Comparison of ENCODE assay signal across 26 cellular contexts in the genomic region with DNA sequence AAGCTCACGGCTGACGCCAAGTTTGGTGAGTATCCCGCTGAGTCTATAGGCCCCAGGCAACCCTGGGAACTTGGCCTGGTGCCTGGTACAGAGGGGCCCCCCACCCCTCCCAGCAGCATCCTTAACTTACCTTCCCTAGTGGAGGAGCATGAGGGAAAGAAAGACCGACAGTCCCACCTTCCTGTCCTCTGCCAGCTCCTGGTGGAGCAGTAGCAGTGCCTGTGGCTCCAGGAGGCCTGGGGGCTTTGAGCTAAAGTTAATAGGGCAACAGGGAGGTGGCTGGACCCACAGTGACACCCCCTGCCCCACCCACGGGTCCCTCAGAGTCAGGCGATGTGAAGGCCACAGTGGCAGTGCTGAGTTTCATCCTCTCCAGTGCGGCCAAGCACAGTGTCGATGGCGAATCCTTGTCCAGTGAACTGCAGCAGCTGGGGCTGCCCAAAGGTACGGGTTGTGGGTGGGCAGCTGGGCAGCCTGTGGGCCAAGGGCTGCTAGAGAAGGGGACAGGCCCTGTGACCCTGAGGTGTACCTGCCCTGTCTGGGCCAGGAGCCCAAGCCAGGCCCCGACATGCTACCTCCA. TPM values are rescaled to one million over a fixed set of nuclear protein-coding genes. Genes with fewer than 3 reads are reported as not detected.
"Had no signal": no experiment of that assay in that cellular context is flagged by ENCODE, and none has a peak within 500 bp of the region (broad histone marks: within the 10 kb centered on the region; RNA-seq: fewer than 3 reads in every experiment).

No MANE protein-coding gene starts in this region.

- H3K27me3 ChIP-seq: esophagus squamous epithelium, gastroesophageal sphincter, left lung, right lobe of liver, spleen, stomach, transverse colon had no signal

- H3K4me3 ChIP-seq: esophagus squamous epithelium, gastroesophageal sphincter, left lung, lower lobe of right lung, psoas muscle, right lobe of liver, spleen, stomach, thoracic aorta, transverse colon had no signal

- ATAC-seq: gastroesophageal sphincter; left lung; lower lobe of right lung; natural killer cell treated with Interleukin-12 subunit alpha and Interleukin-12 subunit beta and Interleukin-15 and Interleukin-18, amount 100 ng/mL, for 72 hours; psoas muscle had no signal

- H3K27me3 Mint-ChIP-seq: natural killer cell treated with Interleukin-12 subunit alpha and Interleukin-12 subunit beta and Interleukin-15 and Interleukin-18, amount 100 ng/mL, for 72 hours had no signal

- H3K36me3 ChIP-seq: transverse colon had no signal

- H3K9me3 Mint-ChIP-seq: natural killer cell treated with Interleukin-12 subunit alpha and Interleukin-12 subunit beta and Interleukin-15 and Interleukin-18, amount 100 ng/mL, for 72 hours had no signal

- H3K9ac ChIP-seq: parathyroid adenoma had no signal

- H3K79me2 ChIP-seq: parathyroid adenoma had no signal

- FAIRE-seq: colon had no signal

- H3K27ac ChIP-seq: esophagus squamous epithelium, gastroesophageal sphincter, left lung, lower lobe of right lung, parathyroid adenoma, psoas muscle, right lobe of liver, spleen, stomach, thoracic aorta, transverse colon had no signal

- DNase-seq: dermis blood vessel endothelial cell; esophagus squamous epithelium; foreskin fibroblast; glutamatergic neuron; islet precursor cell; left lung; lower lobe of right lung; mesenchymal stem cell; midbrain; psoas muscle; retina; right lobe of liver; spleen; stimulated activated CD4-positive, alpha-beta T cell treated with anti-CD3 and anti-CD28 coated beads, Interleukin-2, amount 100 ng/mL, for 24 hours; stimulated activated CD4-positive, alpha-beta T cell treated with anti-CD3 and anti-CD28 coated beads, Interleukin-4, amount 100 ng/mL, for 4 hours; stimulated activated naive CD4-positive, alpha-beta T cell; stomach; substantia nigra; transverse colon had no signal

- H3K27ac Mint-ChIP-seq: natural killer cell treated with Interleukin-12 subunit alpha and Interleukin-12 subunit beta and Interleukin-15 and Interleukin-18, amount 100 ng/mL, for 72 hours had no signal

- H3K4me3 Mint-ChIP-seq: natural killer cell treated with Interleukin-12 subunit alpha and Interleukin-12 subunit beta and Interleukin-15 and Interleukin-18, amount 100 ng/mL, for 72 hours had no signal

- H2AFZ ChIP-seq: parathyroid adenoma had no signal

- H3K9me3 ChIP-seq: esophagus squamous epithelium, gastroesophageal sphincter, left lung, lower lobe of right lung, psoas muscle, right lobe of liver, spleen, stomach, thoracic aorta, transverse colon had no signal

RNA-seq across cellular contexts. Expression of a gene that starts 56.1 kb away (rescaled TPM):
- total RNA-seq: dermis blood vessel endothelial cell; epithelial cell of proximal tubule; esophagus squamous epithelium; gastroesophageal sphincter; left lung; lower lobe of right lung; natural killer cell treated with Interleukin-12 subunit alpha and Interleukin-12 subunit beta and Interleukin-15 and Interleukin-18, amount 100 ng/mL, for 72 hours; psoas muscle; spleen; thoracic aorta; transverse colon; ureter had no signal
- polyA plus RNA-seq: spleen had no signal
